18 cellular contexts compared by ENCODE assay signal in the genomic region with DNA sequence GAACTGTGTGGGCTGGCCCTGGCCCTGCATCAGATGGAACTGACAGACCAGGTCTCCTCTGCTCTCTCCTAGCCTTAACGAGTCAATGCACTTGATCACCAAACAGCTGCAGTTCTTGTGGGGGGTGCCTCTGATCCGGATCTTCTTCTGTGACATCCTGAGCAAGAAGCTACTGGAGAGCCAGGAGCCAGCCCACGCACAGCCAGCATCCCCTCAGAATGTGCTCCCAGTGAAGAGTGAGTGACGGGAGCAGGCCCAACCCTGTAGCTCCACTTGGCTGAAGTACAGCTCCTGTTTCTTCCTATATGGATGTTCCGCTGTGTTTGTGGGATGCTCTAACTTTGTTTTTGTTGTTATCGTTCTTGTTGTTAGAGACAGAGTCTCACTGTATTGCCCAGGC.
"Had no signal": no experiment of that assay in that cellular context is flagged by ENCODE, and none has a peak within 500 bp of the region (broad histone marks: within the 10 kb centered on the region; RNA-seq: fewer than 3 reads in every experiment).

No MANE protein-coding gene starts in this region.

- H3K27ac Mint-ChIP-seq: mesothelial cell of epicardium had no signal

- ATAC-seq: foreskin keratinocyte, gastroesophageal sphincter, heart right ventricle, left cardiac atrium, left lung, left ventricle myocardium superior, lower lobe of right lung, mucosa of descending colon had no signal

- H3K27me3 Mint-ChIP-seq: naive B cell had no signal

- H3K9me3 Mint-ChIP-seq: naive B cell had no signal

- DNase-seq: dermis blood vessel endothelial cell; dorsolateral prefrontal cortex; effector CD4-positive, alpha-beta T cell; effector memory CD4-positive, alpha-beta T cell; foreskin keratinocyte; heart right ventricle; hippocampal formation; left cardiac atrium; left lung; left ventricle myocardium superior; lower lobe of right lung; mesenchymal stem cell; mucosa of descending colon; naive B cell had no signal

- H3K4me3 Mint-ChIP-seq: mesothelial cell of epicardium, naive B cell had no signal

- H3K27ac ChIP-seq: coronary artery, esophagus muscularis mucosa, foreskin keratinocyte, gastroesophageal sphincter, heart right ventricle, left lung, lower lobe of right lung had no signal
